1 cellular context compared by ENCODE assay signal in the genomic region with DNA sequence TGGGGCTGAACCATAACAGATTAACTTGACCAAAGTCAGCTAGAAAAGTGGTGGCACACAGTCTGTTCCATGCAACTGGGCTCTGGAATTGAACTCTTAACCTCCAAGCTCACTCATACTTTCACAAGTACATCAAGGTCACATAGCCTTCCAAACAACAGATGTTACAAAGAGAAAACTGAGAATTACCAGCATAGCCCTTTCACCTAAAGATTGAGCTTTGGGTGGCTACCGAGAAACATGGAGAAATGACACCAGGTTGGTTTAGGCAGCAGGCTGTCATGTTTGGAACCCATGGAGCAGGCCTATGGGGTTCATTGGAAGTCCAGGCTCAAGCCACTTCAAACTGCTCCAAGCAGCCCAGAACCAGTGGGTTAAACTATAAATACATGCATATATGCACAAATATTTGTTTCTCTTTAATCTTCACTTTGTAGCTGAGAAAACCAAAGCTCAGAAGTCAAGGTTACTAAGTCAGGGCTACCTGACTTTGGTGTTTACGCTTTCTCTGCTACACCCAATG.
TF ChIP-seq lines count a peak whose summit lies in the region.

No MANE protein-coding gene starts in this region.

TF ChIP-seq in HepG2, 621 proteins besides CTCF, POLR2A, EP300 and RAD21 (continued from another document and continues in another):
- TF ChIP-seq DZIP1 (CRISPR knock-in tag; IDR thresholded peaks at IDR 0.05) = no peak
- TF ChIP-seq JARID2 (CRISPR knock-in tag; IDR thresholded peaks at IDR 0.05; ENCODE audit: insufficient replicate concordance) = no peak
- TF ChIP-seq SMYD3 (CRISPR knock-in tag; IDR thresholded peaks at IDR 0.05) = 0 out of 2 replicates have a peak, but pooled peaks have one; percentile 40
- no peak for TF ChIP-seq ZFP1 (CRISPR knock-in tag; IDR thresholded peaks at IDR 0.05)
- no peak for TF ChIP-seq MEIS2 (CRISPR knock-in tag; IDR thresholded peaks at IDR 0.05)
- no peak for TF ChIP-seq NPAS2 (CRISPR knock-in tag; IDR thresholded peaks at IDR 0.05; ENCODE audit: borderline replicate concordance)
- TF ChIP-seq, protein P1, sequence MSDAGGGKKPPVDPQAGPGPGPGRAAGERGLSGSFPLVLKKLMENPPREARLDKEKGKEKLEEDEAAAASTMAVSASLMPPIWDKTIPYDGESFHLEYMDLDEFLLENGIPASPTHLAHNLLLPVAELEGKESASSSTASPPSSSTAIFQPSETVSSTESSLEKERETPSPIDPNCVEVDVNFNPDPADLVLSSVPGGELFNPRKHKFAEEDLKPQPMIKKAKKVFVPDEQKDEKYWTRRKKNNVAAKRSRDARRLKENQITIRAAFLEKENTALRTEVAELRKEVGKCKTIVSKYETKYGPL (CRISPR knock-in tag; IDR thresholded peaks at IDR 0.05) = no peak
- TF ChIP-seq TCF7 (IDR thresholded peaks at IDR 0.05; ENCODE audit: low read depth) = peak; percentile 77
- TF ChIP-seq NCOA5 (CRISPR knock-in tag; IDR thresholded peaks at IDR 0.05) = no peak
- TF ChIP-seq, protein P2, sequence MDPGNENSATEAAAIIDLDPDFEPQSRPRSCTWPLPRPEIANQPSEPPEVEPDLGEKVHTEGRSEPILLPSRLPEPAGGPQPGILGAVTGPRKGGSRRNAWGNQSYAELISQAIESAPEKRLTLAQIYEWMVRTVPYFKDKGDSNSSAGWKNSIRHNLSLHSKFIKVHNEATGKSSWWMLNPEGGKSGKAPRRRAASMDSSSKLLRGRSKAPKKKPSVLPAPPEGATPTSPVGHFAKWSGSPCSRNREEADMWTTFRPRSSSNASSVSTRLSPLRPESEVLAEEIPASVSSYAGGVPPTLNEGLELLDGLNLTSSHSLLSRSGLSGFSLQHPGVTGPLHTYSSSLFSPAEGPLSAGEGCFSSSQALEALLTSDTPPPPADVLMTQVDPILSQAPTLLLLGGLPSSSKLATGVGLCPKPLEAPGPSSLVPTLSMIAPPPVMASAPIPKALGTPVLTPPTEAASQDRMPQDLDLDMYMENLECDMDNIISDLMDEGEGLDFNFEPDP (CRISPR knock-in tag; conservative IDR thresholded peaks at IDR 0.05) = no peak
- TF ChIP-seq SMAD1 (CRISPR knock-in tag; IDR thresholded peaks at IDR 0.05; ENCODE audit: borderline replicate concordance, low read depth) = no peak
- TF ChIP-seq ZNF564 (CRISPR knock-in tag; IDR thresholded peaks at IDR 0.05) = no peak
- TF ChIP-seq ZNF7 (CRISPR knock-in tag; IDR thresholded peaks at IDR 0.05) = peak; percentile 75
- no peak for TF ChIP-seq ZBTB7B (CRISPR knock-in tag; IDR thresholded peaks at IDR 0.05)
- no peak for TF ChIP-seq CBX5 (CRISPR knock-in tag; IDR thresholded peaks at IDR 0.05; ENCODE audit: borderline replicate concordance)
- TF ChIP-seq BCL6 (CRISPR knock-in tag; IDR thresholded peaks at IDR 0.05) = 0 out of 2 replicates have a peak, but pooled peaks have one; percentile 20
- no peak for TF ChIP-seq KLF16 (CRISPR knock-in tag; IDR thresholded peaks at IDR 0.05)
- TF ChIP-seq GZF1 (CRISPR knock-in tag; IDR thresholded peaks at IDR 0.05) = no peak; the same call in 1 of the 2 replicates
- TF ChIP-seq E2F2 (CRISPR knock-in tag; IDR thresholded peaks at IDR 0.05; ENCODE audit: borderline replicate concordance) = no peak
- no peak; the same call in 1 of the 2 replicates for TF ChIP-seq HDAC1 (CRISPR knock-in tag; IDR thresholded peaks at IDR 0.05)
- TF ChIP-seq, protein P3, sequence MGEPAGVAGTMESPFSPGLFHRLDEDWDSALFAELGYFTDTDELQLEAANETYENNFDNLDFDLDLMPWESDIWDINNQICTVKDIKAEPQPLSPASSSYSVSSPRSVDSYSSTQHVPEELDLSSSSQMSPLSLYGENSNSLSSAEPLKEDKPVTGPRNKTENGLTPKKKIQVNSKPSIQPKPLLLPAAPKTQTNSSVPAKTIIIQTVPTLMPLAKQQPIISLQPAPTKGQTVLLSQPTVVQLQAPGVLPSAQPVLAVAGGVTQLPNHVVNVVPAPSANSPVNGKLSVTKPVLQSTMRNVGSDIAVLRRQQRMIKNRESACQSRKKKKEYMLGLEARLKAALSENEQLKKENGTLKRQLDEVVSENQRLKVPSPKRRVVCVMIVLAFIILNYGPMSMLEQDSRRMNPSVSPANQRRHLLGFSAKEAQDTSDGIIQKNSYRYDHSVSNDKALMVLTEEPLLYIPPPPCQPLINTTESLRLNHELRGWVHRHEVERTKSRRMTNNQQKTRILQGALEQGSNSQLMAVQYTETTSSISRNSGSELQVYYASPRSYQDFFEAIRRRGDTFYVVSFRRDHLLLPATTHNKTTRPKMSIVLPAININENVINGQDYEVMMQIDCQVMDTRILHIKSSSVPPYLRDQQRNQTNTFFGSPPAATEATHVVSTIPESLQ (CRISPR knock-in tag; conservative IDR thresholded peaks at IDR 0.05) = no peak
- TF ChIP-seq FOSL1 (CRISPR knock-in tag; IDR thresholded peaks at IDR 0.05; ENCODE audit: borderline replicate concordance) = no peak
- no peak for TF ChIP-seq ZFAT (CRISPR knock-in tag; conservative IDR thresholded peaks at IDR 0.05)
- TF ChIP-seq SRSF4 (IDR thresholded peaks at IDR 0.05; ENCODE audit: low read depth, low read length, poor library complexity, severe bottlenecking) = no peak
- no peak for TF ChIP-seq ZBTB46 (CRISPR knock-in tag; IDR thresholded peaks at IDR 0.05; ENCODE audit: borderline replicate concordance)
- no peak for TF ChIP-seq ZNF260 (CRISPR knock-in tag; IDR thresholded peaks at IDR 0.05; ENCODE audit: borderline replicate concordance, low read depth)
- TF ChIP-seq ZNF839 (CRISPR knock-in tag; IDR thresholded peaks at IDR 0.05; ENCODE audit: borderline replicate concordance) = no peak
- no peak for TF ChIP-seq RFX5 (IDR thresholded peaks at IDR 0.05; ENCODE audit: low read depth, low read length)
- TF ChIP-seq SIN3A (IDR thresholded peaks at IDR 0.05; ENCODE audit: borderline replicate concordance, low read depth, low read length) = no peak
- TF ChIP-seq, protein P4, sequence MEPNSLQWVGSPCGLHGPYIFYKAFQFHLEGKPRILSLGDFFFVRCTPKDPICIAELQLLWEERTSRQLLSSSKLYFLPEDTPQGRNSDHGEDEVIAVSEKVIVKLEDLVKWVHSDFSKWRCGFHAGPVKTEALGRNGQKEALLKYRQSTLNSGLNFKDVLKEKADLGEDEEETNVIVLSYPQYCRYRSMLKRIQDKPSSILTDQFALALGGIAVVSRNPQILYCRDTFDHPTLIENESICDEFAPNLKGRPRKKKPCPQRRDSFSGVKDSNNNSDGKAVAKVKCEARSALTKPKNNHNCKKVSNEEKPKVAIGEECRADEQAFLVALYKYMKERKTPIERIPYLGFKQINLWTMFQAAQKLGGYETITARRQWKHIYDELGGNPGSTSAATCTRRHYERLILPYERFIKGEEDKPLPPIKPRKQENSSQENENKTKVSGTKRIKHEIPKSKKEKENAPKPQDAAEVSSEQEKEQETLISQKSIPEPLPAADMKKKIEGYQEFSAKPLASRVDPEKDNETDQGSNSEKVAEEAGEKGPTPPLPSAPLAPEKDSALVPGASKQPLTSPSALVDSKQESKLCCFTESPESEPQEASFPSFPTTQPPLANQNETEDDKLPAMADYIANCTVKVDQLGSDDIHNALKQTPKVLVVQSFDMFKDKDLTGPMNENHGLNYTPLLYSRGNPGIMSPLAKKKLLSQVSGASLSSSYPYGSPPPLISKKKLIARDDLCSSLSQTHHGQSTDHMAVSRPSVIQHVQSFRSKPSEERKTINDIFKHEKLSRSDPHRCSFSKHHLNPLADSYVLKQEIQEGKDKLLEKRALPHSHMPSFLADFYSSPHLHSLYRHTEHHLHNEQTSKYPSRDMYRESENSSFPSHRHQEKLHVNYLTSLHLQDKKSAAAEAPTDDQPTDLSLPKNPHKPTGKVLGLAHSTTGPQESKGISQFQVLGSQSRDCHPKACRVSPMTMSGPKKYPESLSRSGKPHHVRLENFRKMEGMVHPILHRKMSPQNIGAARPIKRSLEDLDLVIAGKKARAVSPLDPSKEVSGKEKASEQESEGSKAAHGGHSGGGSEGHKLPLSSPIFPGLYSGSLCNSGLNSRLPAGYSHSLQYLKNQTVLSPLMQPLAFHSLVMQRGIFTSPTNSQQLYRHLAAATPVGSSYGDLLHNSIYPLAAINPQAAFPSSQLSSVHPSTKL (CRISPR knock-in tag; IDR thresholded peaks at IDR 0.05) = peak; percentile 69; the same call in 1 of the 2 replicates
- TF ChIP-seq KDM1A (CRISPR knock-in tag; IDR thresholded peaks at IDR 0.05) = no peak
- no peak for TF ChIP-seq REXO4 (CRISPR knock-in tag; IDR thresholded peaks at IDR 0.05; ENCODE audit: borderline replicate concordance)
- TF ChIP-seq NR1H2 (CRISPR knock-in tag; IDR thresholded peaks at IDR 0.05; ENCODE audit: borderline replicate concordance, low read depth) = no peak
- no peak for TF ChIP-seq SIX4 (CRISPR knock-in tag; IDR thresholded peaks at IDR 0.05)
- TF ChIP-seq ZNF230 (CRISPR knock-in tag; IDR thresholded peaks at IDR 0.05) = no peak
- TF ChIP-seq ZNF883 (CRISPR knock-in tag; IDR thresholded peaks at IDR 0.05; ENCODE audit: not compliant biosample characterization) = no peak
- no peak for TF ChIP-seq MAFK (conservative IDR thresholded peaks at IDR 0.05 in 1 of 2, IDR thresholded peaks at IDR 0.05 in 1 of 2; ENCODE audit: low read length in 2 of 2)
- TF ChIP-seq, protein P5, sequence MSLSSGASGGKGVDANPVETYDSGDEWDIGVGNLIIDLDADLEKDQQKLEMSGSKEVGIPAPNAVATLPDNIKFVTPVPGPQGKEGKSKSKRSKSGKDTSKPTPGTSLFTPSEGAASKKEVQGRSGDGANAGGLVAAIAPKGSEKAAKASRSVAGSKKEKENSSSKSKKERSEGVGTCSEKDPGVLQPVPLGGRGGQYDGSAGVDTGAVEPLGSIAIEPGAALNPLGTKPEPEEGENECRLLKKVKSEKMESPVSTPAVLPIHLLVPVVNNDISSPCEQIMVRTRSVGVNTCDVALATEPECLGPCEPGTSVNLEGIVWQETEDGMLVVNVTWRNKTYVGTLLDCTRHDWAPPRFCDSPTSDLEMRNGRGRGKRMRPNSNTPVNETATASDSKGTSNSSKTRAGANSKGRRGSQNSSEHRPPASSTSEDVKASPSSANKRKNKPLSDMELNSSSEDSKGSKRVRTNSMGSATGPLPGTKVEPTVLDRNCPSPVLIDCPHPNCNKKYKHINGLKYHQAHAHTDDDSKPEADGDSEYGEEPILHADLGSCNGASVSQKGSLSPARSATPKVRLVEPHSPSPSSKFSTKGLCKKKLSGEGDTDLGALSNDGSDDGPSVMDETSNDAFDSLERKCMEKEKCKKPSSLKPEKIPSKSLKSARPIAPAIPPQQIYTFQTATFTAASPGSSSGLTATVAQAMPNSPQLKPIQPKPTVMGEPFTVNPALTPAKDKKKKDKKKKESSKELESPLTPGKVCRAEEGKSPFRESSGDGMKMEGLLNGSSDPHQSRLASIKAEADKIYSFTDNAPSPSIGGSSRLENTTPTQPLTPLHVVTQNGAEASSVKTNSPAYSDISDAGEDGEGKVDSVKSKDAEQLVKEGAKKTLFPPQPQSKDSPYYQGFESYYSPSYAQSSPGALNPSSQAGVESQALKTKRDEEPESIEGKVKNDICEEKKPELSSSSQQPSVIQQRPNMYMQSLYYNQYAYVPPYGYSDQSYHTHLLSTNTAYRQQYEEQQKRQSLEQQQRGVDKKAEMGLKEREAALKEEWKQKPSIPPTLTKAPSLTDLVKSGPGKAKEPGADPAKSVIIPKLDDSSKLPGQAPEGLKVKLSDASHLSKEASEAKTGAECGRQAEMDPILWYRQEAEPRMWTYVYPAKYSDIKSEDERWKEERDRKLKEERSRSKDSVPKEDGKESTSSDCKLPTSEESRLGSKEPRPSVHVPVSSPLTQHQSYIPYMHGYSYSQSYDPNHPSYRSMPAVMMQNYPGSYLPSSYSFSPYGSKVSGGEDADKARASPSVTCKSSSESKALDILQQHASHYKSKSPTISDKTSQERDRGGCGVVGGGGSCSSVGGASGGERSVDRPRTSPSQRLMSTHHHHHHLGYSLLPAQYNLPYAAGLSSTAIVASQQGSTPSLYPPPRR (CRISPR knock-in tag; IDR thresholded peaks at IDR 0.05; ENCODE audit: borderline replicate concordance) = peak; percentile 42; the same call in 1 of the 2 replicates
- 0 out of 2 replicates have a peak, but pooled peaks have one; percentile 31 for TF ChIP-seq PPARG (CRISPR knock-in tag; conservative IDR thresholded peaks at IDR 0.05)
- no peak for TF ChIP-seq ZNF296 (CRISPR knock-in tag; conservative IDR thresholded peaks at IDR 0.05)
- no peak for TF ChIP-seq ADNP (CRISPR knock-in tag; IDR thresholded peaks at IDR 0.05)
